Comparison of ENCODE assay signal across 9 cellular contexts in genomic region chr7:3260425-3260762, GRCh38. TPM values are rescaled to one million over a fixed set of nuclear protein-coding genes. Genes with fewer than 3 reads are reported as not detected.
DNase-seq lines count a peak whose midpoint lies in the region; ATAC-seq and TF ChIP-seq lines count a peak whose summit lies in the region.
"Had no signal": no experiment of that assay in that cellular context is flagged by ENCODE, and none has a peak within 500 bp of the region (broad histone marks: within the 10 kb centered on the region; RNA-seq: fewer than 3 reads in every experiment).

No MANE protein-coding gene starts in this region.

- peaks cover 23% of the 10 kb centered on the region for H3K4me1 Mint-ChIP-seq in GM23338

- H4K20me1 ChIP-seq in GM23338 (replicated peaks; ENCODE audit: insufficient read depth), result no peaks in the 10 kb centered on the region
- H4K20me1 ChIP-seq in smooth muscle cell (ENCODE audit: low read depth), result no peaks in the 10 kb centered on the region

- DNase-seq in GM23338 (ENCODE audit: low spot score), result no peak
- peak; percentile 71 for DNase-seq in WERI-Rb-1
- DNase-seq in left ventricle myocardium superior, result no peak
- DNase-seq in smooth muscle cell (lab: John Stamatoyannopoulos, UW; ENCODE audit: unreplicated experiment), result no peak
- no peak for DNase-seq in NCI-H2107 treated with DMSO at 0.1 percent for 48 hours (lab: John Stamatoyannopoulos, UW; ENCODE audit: unreplicated experiment)
- no peak for DNase-seq in cortex of kidney (lab: John Stamatoyannopoulos, UW)
- no peak for DNase-seq in NCI-H2081 (lab: John Stamatoyannopoulos, UW)
- DNase-seq: cerebellar nuclear complex had no signal

- TF ChIP-seq CTCF in GM23338 (conservative IDR thresholded peaks at IDR 0.05; ENCODE audit: low read depth in 2 of 2) (no peak), WERI-Rb-1 (IDR thresholded peaks at IDR 0.05; ENCODE audit: low read depth, low read length) (no peak), smooth muscle cell (IDR thresholded peaks at IDR 0.05; ENCODE audit: borderline replicate concordance, insufficient read depth, poor library complexity, severe bottlenecking) (no peak)

- H3F3A ChIP-seq in GM23338 (replicated peaks; ENCODE audit: low read depth) (no peaks in the 10 kb centered on the region), smooth muscle cell (ENCODE audit: low read depth) (peaks cover 3% of the 10 kb centered on the region)

- H3K4me2 ChIP-seq in GM23338 (no peak overlapping the region), smooth muscle cell (peak overlapping the region; percentile 75)

- 63% methylated on average over 10 of the region's 10 CpGs for WGBS in smooth muscle cell (ENCODE audit: low lambda C conversion rate)

- peaks cover 5% of the 10 kb centered on the region; the same call in 1 of the 3 replicates for H3K9me3 Mint-ChIP-seq in GM23338

- intact Hi-C loops in left ventricle myocardium superior (cut with micrococcal nuclease), result no loop called here

- no peak overlapping the region for H3K27ac Mint-ChIP-seq in GM23338

- H3K27me3 Mint-ChIP-seq in GM23338 (ENCODE audit: insufficient read depth, low read depth, poor library complexity), result peaks cover 2% of the 10 kb centered on the region

- no peak overlapping the region for H3K4me3 Mint-ChIP-seq in GM23338

- peaks cover 2% of the 10 kb centered on the region for H3K9me3 ChIP-seq in WERI-Rb-1 (ENCODE audit: severe bottlenecking)
- H3K9me3 ChIP-seq in smooth muscle cell (replicated peaks; ENCODE audit: low read depth), result no peaks in the 10 kb centered on the region

- H3K4me3 ChIP-seq in GM23338 (no peak overlapping the region), WERI-Rb-1 (ENCODE audit: low read depth, low read length) (peak overlapping the region; percentile 41), smooth muscle cell (peak overlapping the region; percentile 47)

- no peaks in the 10 kb centered on the region for H3K36me3 Mint-ChIP-seq in GM23338 (ENCODE audit: low read depth)

- no peaks in the 10 kb centered on the region for H3K9me2 ChIP-seq in GM23338 (ENCODE audit: insufficient read depth)

- H2AFZ ChIP-seq in GM23338, result peak overlapping the region; percentile 74
- H2AFZ ChIP-seq in smooth muscle cell (ENCODE audit: low read depth), result peak overlapping the region; percentile 83

- no peak overlapping the region for H3K27ac ChIP-seq in GM23338 (ENCODE audit: low read depth)
- peak overlapping the region; percentile 92 for H3K27ac ChIP-seq in WERI-Rb-1
- H3K27ac ChIP-seq in smooth muscle cell (ENCODE audit: low read depth), result peak overlapping the region; percentile 29

- H3K36me3 ChIP-seq in GM23338 (ENCODE audit: insufficient read depth), result no peaks in the 10 kb centered on the region
- H3K36me3 ChIP-seq in WERI-Rb-1, result no peaks in the 10 kb centered on the region
- no peaks in the 10 kb centered on the region for H3K36me3 ChIP-seq in smooth muscle cell (ENCODE audit: low read depth)

- H3K4me1 ChIP-seq in GM23338 (ENCODE audit: insufficient read depth) (peaks cover 4% of the 10 kb centered on the region; the same call in 1 of the 2 replicates), smooth muscle cell (ENCODE audit: low read depth) (peaks cover 31% of the 10 kb centered on the region)

- H3K9ac ChIP-seq in smooth muscle cell (ENCODE audit: low read depth), result peak overlapping the region; percentile 31

- no peaks in the 10 kb centered on the region for H3K79me2 ChIP-seq in GM23338 (replicated peaks; ENCODE audit: insufficient read depth)
- no peaks in the 10 kb centered on the region for H3K79me2 ChIP-seq in smooth muscle cell (ENCODE audit: low read depth)

- ATAC-seq in GM23338, result peak; percentile 27; the same call in 1 of the 3 replicates
- ATAC-seq in left ventricle myocardium superior, result peak; percentile 81
- no peak for ATAC-seq in GM18520 (IDR thresholded peaks at IDR 0.05; ENCODE audit: unreplicated experiment)

- H3K27me3 ChIP-seq in GM23338 (ENCODE audit: insufficient read depth) (no peaks in the 10 kb centered on the region), WERI-Rb-1 (ENCODE audit: insufficient read depth, low read depth, severe bottlenecking) (no peaks in the 10 kb centered on the region), smooth muscle cell (ENCODE audit: low read depth) (no peaks in the 10 kb centered on the region)

TF ChIP-seq in GM23338, 12 proteins besides CTCF, POLR2A, EP300 and RAD21 (continues in another document):
- no peak for TF ChIP-seq ZNF114 (CRISPR knock-in tag; IDR thresholded peaks at IDR 0.05)
- TF ChIP-seq ZNF462 (CRISPR knock-in tag; IDR thresholded peaks at IDR 0.05), result no peak
- TF ChIP-seq POLR2AphosphoS5 (IDR thresholded peaks at IDR 0.05; ENCODE audit: low read depth), result no peak
- no peak for TF ChIP-seq STAT1 (IDR thresholded peaks at IDR 0.05; ENCODE audit: unreplicated experiment)

RNA-seq across cellular contexts. Expression of gene SDK1, which starts 40.7 kb away (rescaled TPM):
- total RNA-seq in GM23338 (2014; rRNA removed; shearing (Covaris generic)), result 5.1 and 10.0 TPM in 2 replicates
- polyA plus RNA-seq in GM23338 (2016; fragmentation: Nextera tagmentation; extraction: Ambion mirVana) (2.1 and 2.2 TPM in 2 replicates), smooth muscle cell (1.1 and 1.7 TPM in 2 replicates)
- total RNA-seq in left ventricle myocardium superior (2.5 TPM), smooth muscle cell (0.81 and 2.5 TPM in 2 replicates)
